1 cellular context compared by ENCODE assay signal in the genomic region with DNA sequence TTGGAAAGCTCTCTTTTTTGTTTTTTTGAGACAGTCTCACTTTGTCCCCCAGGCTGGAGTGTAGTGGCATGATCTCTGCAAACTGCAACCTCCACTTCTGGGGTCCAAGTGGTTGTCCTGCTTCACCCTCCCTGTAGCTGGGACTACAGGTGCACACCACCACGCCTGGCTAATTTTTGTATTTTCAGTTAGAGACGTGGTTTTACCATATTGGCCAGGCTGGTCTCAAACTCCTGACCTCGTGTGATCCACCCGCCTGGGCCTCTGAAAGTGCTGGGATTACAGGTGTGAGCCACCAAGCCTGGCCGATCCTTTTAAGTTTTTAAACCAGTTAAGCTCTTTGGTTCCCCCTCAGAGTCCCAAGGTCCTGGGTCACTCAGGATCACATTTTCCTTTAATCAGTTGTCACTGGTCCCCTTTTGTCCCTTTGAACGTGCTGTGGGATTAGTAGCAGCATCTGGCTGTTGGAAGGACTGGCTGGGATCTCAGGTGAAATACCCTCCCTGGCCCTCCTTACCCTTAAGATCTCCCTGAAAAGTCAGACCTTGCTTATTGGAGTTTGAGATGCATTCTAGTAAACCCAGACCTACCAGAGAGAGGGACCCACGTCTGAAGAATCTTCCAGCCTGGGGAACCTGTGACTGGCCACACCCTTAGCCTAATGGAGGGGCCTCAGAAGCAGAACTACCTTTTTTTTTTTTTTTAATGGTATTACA.
TF ChIP-seq lines count a peak whose summit lies in the region.

No MANE protein-coding gene starts in this region.

TF ChIP-seq in H1, 55 proteins besides CTCF, POLR2A, EP300 and RAD21:
- TF ChIP-seq NRF1 (IDR thresholded peaks at IDR 0.05; ENCODE audit: low read depth, low read length) (no peak; the same call in 1 of the 2 replicates), GTF2F1 (IDR thresholded peaks at IDR 0.05; ENCODE audit: borderline replicate concordance, low read depth, low read length) (no peak), BRCA1 (IDR thresholded peaks at IDR 0.05; ENCODE audit: low read depth, low read length) (no peak), TAF7 (optimal IDR thresholded peaks at IDR 0.05; ENCODE audit: borderline replicate concordance, low read depth, low read length) (peak; percentile 59), POU5F1 (IDR thresholded peaks at IDR 0.05; ENCODE audit: low read depth, low read length) (0 out of 2 replicates have a peak, but pooled peaks have one; percentile 1), TCF12 (IDR thresholded peaks at IDR 0.05; ENCODE audit: low read depth, low read length) (no peak), SP1 (IDR thresholded peaks at IDR 0.05; ENCODE audit: low read depth, low read length) (0 out of 2 replicates have a peak, but pooled peaks have one; percentile 22), SP4 (IDR thresholded peaks at IDR 0.05; ENCODE audit: low read length) (no peak), CHD1 (IDR thresholded peaks at IDR 0.05; ENCODE audit: low read depth, low read length) (no peak), EGR1 (IDR thresholded peaks at IDR 0.05; ENCODE audit: borderline replicate concordance, low read depth, low read length) (peak; percentile 45), RNF2 (IDR thresholded peaks at IDR 0.05; ENCODE audit: borderline replicate concordance, low read depth, low read length, missing control alignments, poor library complexity, severe bottlenecking) (no peak), JUN (IDR thresholded peaks at IDR 0.05; ENCODE audit: low read depth, low read length) (no peak), HDAC2 (IDR thresholded peaks at IDR 0.05; ENCODE audit: borderline replicate concordance in 1 of 2, low read depth in 2 of 2, low read length in 2 of 2) (no peak), TBP (IDR thresholded peaks at IDR 0.05; ENCODE audit: low read depth, low read length) (no peak), CREB1 (IDR thresholded peaks at IDR 0.05) (peak; percentile 3; the same call in 1 of the 2 replicates), KDM5A (IDR thresholded peaks at IDR 0.05; ENCODE audit: low read length) (no peak), GABPA (IDR thresholded peaks at IDR 0.05; ENCODE audit: borderline replicate concordance, insufficient read depth, low read length) (0 out of 2 replicates have a peak, but pooled peaks have one; percentile 32), EZH2 (IDR thresholded peaks at IDR 0.05; ENCODE audit: low read depth, low read length, severe bottlenecking) (no peak), FOSL1 (IDR thresholded peaks at IDR 0.05; ENCODE audit: insufficient read depth, low read depth, low read length) (no peak), SIX5 (IDR thresholded peaks at IDR 0.05; ENCODE audit: low read depth, low read length) (no peak), JUND (IDR thresholded peaks at IDR 0.05; ENCODE audit: low read length) (no peak), CBX8 (IDR thresholded peaks at IDR 0.05; ENCODE audit: borderline replicate concordance, low read depth, low read length) (no peak), MAFK (IDR thresholded peaks at IDR 0.05; ENCODE audit: low read depth, low read length) (no peak), RXRA (IDR thresholded peaks at IDR 0.05; ENCODE audit: insufficient read depth, low read depth, low read length) (0 out of 2 replicates have a peak, but pooled peaks have one; percentile 30), SAP30 (IDR thresholded peaks at IDR 0.05; ENCODE audit: insufficient read depth, insufficient replicate concordance, low read length) (no peak), SUZ12 (IDR thresholded peaks at IDR 0.05; ENCODE audit: low read length) (no peak), KDM4A (IDR thresholded peaks at IDR 0.05; ENCODE audit: low read depth, low read length, severe bottlenecking) (no peak), YY1 (IDR thresholded peaks at IDR 0.05; ENCODE audit: low read depth, low read length) (no peak), SRF (IDR thresholded peaks at IDR 0.05; ENCODE audit: low read depth, low read length) (no peak; the same call in 1 of the 2 replicates), TEAD4 (IDR thresholded peaks at IDR 0.05; ENCODE audit: low read depth, low read length) (no peak), ASH2L (IDR thresholded peaks at IDR 0.05; ENCODE audit: low read length) (no peak), PHF8 (conservative IDR thresholded peaks at IDR 0.05; ENCODE audit: low read depth, low read length) (no peak), SIN3A (conservative IDR thresholded peaks at IDR 0.05 in 1 of 2, IDR thresholded peaks at IDR 0.05 in 1 of 2; ENCODE audit: low read depth in 1 of 2, low read length in 2 of 2) (peak in 1 of 2 experiments; percentile 97; a peak in 2 of 4 replicates), POLR2AphosphoS5 (IDR thresholded peaks at IDR 0.05; ENCODE audit: low read depth, low read length) (peak; percentile 99), SIRT6 (IDR thresholded peaks at IDR 0.05; ENCODE audit: low read length) (peak; percentile 89), RFX5 (IDR thresholded peaks at IDR 0.05; ENCODE audit: borderline replicate concordance, low read depth, low read length) (no peak), KDM1A (IDR thresholded peaks at IDR 0.05; ENCODE audit: borderline replicate concordance, low read length) (no peak), SP2 (IDR thresholded peaks at IDR 0.05; ENCODE audit: low read length) (no peak), BCL11A (IDR thresholded peaks at IDR 0.05; ENCODE audit: low read depth in 2 of 2, low read length in 2 of 2) (peak in 1 of 2 experiments; percentile 48), ZNF274 (IDR thresholded peaks at IDR 0.05; ENCODE audit: borderline replicate concordance, extremely low read depth, low read length) (no peak), TAF1 (IDR thresholded peaks at IDR 0.05; ENCODE audit: low read depth, low read length) (no peak), HDAC6 (IDR thresholded peaks at IDR 0.05; ENCODE audit: low read depth, low read length) (peak; percentile 17), CHD2 (IDR thresholded peaks at IDR 0.05; ENCODE audit: low read length) (peak; percentile 46), BACH1 (IDR thresholded peaks at IDR 0.05; ENCODE audit: low read length) (no peak), E2F6 (IDR thresholded peaks at IDR 0.05) (no peak), CTBP2 (IDR thresholded peaks at IDR 0.05; ENCODE audit: borderline replicate concordance, insufficient read depth, insufficient read length, low read length) (no peak), CBX5 (IDR thresholded peaks at IDR 0.05; ENCODE audit: low read depth, low read length) (no peak), CEBPB (IDR thresholded peaks at IDR 0.05; ENCODE audit: low read depth, low read length) (no peak), NANOG (IDR thresholded peaks at IDR 0.05; ENCODE audit: insufficient read depth, low read depth, low read length, poor library complexity, severe bottlenecking) (no peak), RBBP5 (IDR thresholded peaks at IDR 0.05; ENCODE audit: borderline replicate concordance, low read depth, low read length) (no peak)
- TF ChIP-seq, protein P1, sequence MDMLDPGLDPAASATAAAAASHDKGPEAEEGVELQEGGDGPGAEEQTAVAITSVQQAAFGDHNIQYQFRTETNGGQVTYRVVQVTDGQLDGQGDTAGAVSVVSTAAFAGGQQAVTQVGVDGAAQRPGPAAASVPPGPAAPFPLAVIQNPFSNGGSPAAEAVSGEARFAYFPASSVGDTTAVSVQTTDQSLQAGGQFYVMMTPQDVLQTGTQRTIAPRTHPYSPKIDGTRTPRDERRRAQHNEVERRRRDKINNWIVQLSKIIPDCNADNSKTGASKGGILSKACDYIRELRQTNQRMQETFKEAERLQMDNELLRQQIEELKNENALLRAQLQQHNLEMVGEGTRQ (IDR thresholded peaks at IDR 0.05; ENCODE audit: low read length) = no peak
- TF ChIP-seq, protein P2, sequence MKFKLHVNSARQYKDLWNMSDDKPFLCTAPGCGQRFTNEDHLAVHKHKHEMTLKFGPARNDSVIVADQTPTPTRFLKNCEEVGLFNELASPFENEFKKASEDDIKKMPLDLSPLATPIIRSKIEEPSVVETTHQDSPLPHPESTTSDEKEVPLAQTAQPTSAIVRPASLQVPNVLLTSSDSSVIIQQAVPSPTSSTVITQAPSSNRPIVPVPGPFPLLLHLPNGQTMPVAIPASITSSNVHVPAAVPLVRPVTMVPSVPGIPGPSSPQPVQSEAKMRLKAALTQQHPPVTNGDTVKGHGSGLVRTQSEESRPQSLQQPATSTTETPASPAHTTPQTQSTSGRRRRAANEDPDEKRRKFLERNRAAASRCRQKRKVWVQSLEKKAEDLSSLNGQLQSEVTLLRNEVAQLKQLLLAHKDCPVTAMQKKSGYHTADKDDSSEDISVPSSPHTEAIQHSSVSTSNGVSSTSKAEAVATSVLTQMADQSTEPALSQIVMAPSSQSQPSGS (IDR thresholded peaks at IDR 0.05; ENCODE audit: low read length) = peak; percentile 90
- TF ChIP-seq, protein P3, sequence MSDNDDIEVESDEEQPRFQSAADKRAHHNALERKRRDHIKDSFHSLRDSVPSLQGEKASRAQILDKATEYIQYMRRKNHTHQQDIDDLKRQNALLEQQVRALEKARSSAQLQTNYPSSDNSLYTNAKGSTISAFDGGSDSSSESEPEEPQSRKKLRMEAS (IDR thresholded peaks at IDR 0.05) = 0 out of 2 replicates have a peak, but pooled peaks have one; percentile 17
- TF ChIP-seq, protein P4, sequence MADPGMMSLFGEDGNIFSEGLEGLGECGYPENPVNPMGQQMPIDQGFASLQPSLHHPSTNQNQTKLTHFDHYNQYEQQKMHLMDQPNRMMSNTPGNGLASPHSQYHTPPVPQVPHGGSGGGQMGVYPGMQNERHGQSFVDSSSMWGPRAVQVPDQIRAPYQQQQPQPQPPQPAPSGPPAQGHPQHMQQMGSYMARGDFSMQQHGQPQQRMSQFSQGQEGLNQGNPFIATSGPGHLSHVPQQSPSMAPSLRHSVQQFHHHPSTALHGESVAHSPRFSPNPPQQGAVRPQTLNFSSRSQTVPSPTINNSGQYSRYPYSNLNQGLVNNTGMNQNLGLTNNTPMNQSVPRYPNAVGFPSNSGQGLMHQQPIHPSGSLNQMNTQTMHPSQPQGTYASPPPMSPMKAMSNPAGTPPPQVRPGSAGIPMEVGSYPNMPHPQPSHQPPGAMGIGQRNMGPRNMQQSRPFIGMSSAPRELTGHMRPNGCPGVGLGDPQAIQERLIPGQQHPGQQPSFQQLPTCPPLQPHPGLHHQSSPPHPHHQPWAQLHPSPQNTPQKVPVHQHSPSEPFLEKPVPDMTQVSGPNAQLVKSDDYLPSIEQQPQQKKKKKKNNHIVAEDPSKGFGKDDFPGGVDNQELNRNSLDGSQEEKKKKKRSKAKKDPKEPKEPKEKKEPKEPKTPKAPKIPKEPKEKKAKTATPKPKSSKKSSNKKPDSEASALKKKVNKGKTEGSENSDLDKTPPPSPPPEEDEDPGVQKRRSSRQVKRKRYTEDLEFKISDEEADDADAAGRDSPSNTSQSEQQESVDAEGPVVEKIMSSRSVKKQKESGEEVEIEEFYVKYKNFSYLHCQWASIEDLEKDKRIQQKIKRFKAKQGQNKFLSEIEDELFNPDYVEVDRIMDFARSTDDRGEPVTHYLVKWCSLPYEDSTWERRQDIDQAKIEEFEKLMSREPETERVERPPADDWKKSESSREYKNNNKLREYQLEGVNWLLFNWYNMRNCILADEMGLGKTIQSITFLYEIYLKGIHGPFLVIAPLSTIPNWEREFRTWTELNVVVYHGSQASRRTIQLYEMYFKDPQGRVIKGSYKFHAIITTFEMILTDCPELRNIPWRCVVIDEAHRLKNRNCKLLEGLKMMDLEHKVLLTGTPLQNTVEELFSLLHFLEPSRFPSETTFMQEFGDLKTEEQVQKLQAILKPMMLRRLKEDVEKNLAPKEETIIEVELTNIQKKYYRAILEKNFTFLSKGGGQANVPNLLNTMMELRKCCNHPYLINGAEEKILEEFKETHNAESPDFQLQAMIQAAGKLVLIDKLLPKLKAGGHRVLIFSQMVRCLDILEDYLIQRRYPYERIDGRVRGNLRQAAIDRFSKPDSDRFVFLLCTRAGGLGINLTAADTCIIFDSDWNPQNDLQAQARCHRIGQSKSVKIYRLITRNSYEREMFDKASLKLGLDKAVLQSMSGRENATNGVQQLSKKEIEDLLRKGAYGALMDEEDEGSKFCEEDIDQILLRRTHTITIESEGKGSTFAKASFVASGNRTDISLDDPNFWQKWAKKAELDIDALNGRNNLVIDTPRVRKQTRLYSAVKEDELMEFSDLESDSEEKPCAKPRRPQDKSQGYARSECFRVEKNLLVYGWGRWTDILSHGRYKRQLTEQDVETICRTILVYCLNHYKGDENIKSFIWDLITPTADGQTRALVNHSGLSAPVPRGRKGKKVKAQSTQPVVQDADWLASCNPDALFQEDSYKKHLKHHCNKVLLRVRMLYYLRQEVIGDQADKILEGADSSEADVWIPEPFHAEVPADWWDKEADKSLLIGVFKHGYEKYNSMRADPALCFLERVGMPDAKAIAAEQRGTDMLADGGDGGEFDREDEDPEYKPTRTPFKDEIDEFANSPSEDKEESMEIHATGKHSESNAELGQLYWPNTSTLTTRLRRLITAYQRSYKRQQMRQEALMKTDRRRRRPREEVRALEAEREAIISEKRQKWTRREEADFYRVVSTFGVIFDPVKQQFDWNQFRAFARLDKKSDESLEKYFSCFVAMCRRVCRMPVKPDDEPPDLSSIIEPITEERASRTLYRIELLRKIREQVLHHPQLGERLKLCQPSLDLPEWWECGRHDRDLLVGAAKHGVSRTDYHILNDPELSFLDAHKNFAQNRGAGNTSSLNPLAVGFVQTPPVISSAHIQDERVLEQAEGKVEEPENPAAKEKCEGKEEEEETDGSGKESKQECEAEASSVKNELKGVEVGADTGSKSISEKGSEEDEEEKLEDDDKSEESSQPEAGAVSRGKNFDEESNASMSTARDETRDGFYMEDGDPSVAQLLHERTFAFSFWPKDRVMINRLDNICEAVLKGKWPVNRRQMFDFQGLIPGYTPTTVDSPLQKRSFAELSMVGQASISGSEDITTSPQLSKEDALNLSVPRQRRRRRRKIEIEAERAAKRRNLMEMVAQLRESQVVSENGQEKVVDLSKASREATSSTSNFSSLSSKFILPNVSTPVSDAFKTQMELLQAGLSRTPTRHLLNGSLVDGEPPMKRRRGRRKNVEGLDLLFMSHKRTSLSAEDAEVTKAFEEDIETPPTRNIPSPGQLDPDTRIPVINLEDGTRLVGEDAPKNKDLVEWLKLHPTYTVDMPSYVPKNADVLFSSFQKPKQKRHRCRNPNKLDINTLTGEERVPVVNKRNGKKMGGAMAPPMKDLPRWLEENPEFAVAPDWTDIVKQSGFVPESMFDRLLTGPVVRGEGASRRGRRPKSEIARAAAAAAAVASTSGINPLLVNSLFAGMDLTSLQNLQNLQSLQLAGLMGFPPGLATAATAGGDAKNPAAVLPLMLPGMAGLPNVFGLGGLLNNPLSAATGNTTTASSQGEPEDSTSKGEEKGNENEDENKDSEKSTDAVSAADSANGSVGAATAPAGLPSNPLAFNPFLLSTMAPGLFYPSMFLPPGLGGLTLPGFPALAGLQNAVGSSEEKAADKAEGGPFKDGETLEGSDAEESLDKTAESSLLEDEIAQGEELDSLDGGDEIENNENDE (IDR thresholded peaks at IDR 0.05; ENCODE audit: insufficient replicate concordance, low read length) = peak; percentile 60
- TF ChIP-seq, protein P5, sequence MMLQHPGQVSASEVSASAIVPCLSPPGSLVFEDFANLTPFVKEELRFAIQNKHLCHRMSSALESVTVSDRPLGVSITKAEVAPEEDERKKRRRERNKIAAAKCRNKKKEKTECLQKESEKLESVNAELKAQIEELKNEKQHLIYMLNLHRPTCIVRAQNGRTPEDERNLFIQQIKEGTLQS (IDR thresholded peaks at IDR 0.05; ENCODE audit: insufficient read depth, low read depth, low read length) = no peak
